18 cellular contexts compared by ENCODE assay signal in the genomic region with DNA sequence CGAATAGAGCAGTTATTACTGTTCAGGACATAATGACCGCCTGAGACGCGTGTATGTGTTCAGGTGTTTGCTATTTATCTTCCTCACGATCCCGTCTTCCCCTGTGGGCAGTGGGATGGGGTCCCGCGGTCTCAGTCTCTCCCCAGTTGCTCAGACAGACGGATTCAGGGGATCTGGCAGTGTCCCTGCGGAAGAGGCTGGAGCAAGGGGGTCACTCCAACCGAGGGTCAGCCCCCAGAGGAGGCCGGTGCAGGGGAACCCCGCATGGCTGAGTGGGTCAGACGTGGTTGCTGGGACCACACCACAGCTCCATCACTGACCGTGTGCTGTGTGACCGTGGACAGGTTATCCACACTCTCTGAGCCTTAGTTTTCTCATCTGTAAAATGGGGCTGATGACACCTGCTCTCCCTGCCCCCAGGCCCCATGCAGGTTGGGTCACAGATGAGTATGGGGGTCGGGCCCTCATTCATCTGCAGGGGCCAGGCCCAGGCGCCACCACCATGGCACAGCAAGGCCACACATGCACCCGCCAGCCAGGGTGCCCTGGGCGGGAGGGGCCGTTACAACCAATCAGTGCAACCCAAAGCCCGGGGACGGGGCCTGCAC. TPM values are rescaled to one million over a fixed set of nuclear protein-coding genes. Genes with fewer than 3 reads are reported as not detected.
DNase-seq lines count a peak whose midpoint lies in the region; ATAC-seq, FAIRE-seq and TF ChIP-seq lines count a peak whose summit lies in the region.
"Had no signal": no experiment of that assay in that cellular context is flagged by ENCODE, and none has a peak within 500 bp of the region (broad histone marks: within the 10 kb centered on the region; RNA-seq: fewer than 3 reads in every experiment).

No MANE protein-coding gene starts in this region.

- H3K9me3 Mint-ChIP-seq in MCF 10A (ENCODE audit: unreplicated experiment) (no peaks in the 10 kb centered on the region), astrocyte (ENCODE audit: unreplicated experiment) (no peaks in the 10 kb centered on the region)
- H3K9me3 Mint-ChIP-seq: H9 had no signal

- H3K36me3 Mint-ChIP-seq in MCF 10A (ENCODE audit: insufficient read depth, unreplicated experiment) (no peaks in the 10 kb centered on the region), astrocyte (ENCODE audit: low read depth, unreplicated experiment) (no peaks in the 10 kb centered on the region)
- H3K36me3 Mint-ChIP-seq: CD4-positive, CD25-positive, alpha-beta regulatory T cell had no signal

- H3K4me2 ChIP-seq in astrocyte (ENCODE audit: low read length) = no peak overlapping the region
- no peak overlapping the region for H3K4me2 ChIP-seq in mesenchymal stem cell (ENCODE audit: low read length, poor library complexity, severe bottlenecking)

- no peak overlapping the region for H2BK12ac ChIP-seq in mesenchymal stem cell (ENCODE audit: low read length in 2 of 2)

- no peaks in the 10 kb centered on the region for H3K27me3 ChIP-seq in breast epithelium
- H3K27me3 ChIP-seq in astrocyte (ENCODE audit: insufficient read depth, low read length) = no peaks in the 10 kb centered on the region
- peaks cover 0 to 23% of the 10 kb centered on the region in 2 experiments for H3K27me3 ChIP-seq in mesenchymal stem cell (ENCODE audit: control insufficient read depth in 1 of 2, insufficient read depth in 1 of 2, low read length in 2 of 2)

- no peak for FAIRE-seq in astrocyte (lab: Jason Lieb, UNC)
- FAIRE-seq: GM18507 had no signal

- H3K4me3 Mint-ChIP-seq in MCF 10A (ENCODE audit: unreplicated experiment) = no peak overlapping the region
- H3K4me3 Mint-ChIP-seq in astrocyte (ENCODE audit: unreplicated experiment) = no peak overlapping the region

- no peaks in the 10 kb centered on the region for H3K79me1 ChIP-seq in mesenchymal stem cell (replicated peaks; ENCODE audit: low read length, poor library complexity, severe bottlenecking)

- no peaks in the 10 kb centered on the region for H3K79me2 ChIP-seq in astrocyte (ENCODE audit: insufficient read depth, low read length)

- intact Hi-C loops in MCF 10A (cut with micrococcal nuclease) = loop anchor here (5.0 kb wide), 1 partner anchor 916 kb away; no protein-coding TSS in a partner anchor
- intact Hi-C loops in breast epithelium (cut with DNase I; ENCODE audit: low total_unique reads) = no loop called here

- no peaks in the 10 kb centered on the region for H3K9me3 ChIP-seq in breast epithelium
- H3K9me3 ChIP-seq in astrocyte (ENCODE audit: insufficient read depth, low read depth, low read length) = no peaks in the 10 kb centered on the region
- H3K9me3 ChIP-seq in mesenchymal stem cell (ENCODE audit: control insufficient read depth, low read length) = no peaks in the 10 kb centered on the region

- TF ChIP-seq POLR2A in breast epithelium (IDR thresholded peaks at IDR 0.05) = no peak

- H3K4me1 ChIP-seq in breast epithelium = peaks cover 5 to 10% of the 10 kb centered on the region in 2 donors
- H3K4me1 ChIP-seq in astrocyte (ENCODE audit: insufficient read depth, low read length) = peaks cover 23% of the 10 kb centered on the region
- peaks cover 36% of the 10 kb centered on the region for H3K4me1 ChIP-seq in mesenchymal stem cell (ENCODE audit: control insufficient read depth, insufficient read depth, low read depth, low read length)

- H4K8ac ChIP-seq in mesenchymal stem cell (ENCODE audit: low read length) = no peak overlapping the region

- H2BK120ac ChIP-seq in mesenchymal stem cell (ENCODE audit: low read depth, low read length) = no peak overlapping the region

- no peak overlapping the region for H2BK5ac ChIP-seq in mesenchymal stem cell (ENCODE audit: low read depth, low read length, poor library complexity, severe bottlenecking)

- CTCF ChIA-PET in MCF 10A (lab: Yijun Ruan, JAX) = interaction anchor here (1.0 kb wide), 1 partner anchor 53 kb away, joined by 4 read pairs; no protein-coding TSS in a partner anchor

- H4K91ac ChIP-seq in mesenchymal stem cell (ENCODE audit: low read length) = no peak overlapping the region

- H3K36me3 ChIP-seq in breast epithelium (no peaks in the 10 kb centered on the region), astrocyte (ENCODE audit: insufficient read depth, low read length) (no peaks in the 10 kb centered on the region), mesenchymal stem cell (ENCODE audit: control insufficient read depth in 1 of 2, insufficient read depth in 2 of 2, low read depth in 1 of 2, low read length in 2 of 2) (no peaks in the 10 kb centered on the region)

- POLR2A ChIA-PET in MCF 10A (lab: Yijun Ruan, JAX) = no interaction called here

- no peak overlapping the region for H2AK5ac ChIP-seq in mesenchymal stem cell (ENCODE audit: low read length, severe bottlenecking)

- no peak overlapping the region for H3K4ac ChIP-seq in mesenchymal stem cell (ENCODE audit: low read depth in 1 of 2, low read length in 2 of 2)

- no peak overlapping the region for H3K4me3 ChIP-seq in breast epithelium
- H3K4me3 ChIP-seq in astrocyte (ENCODE audit: insufficient read depth, low read depth, low read length) = no peak overlapping the region
- H3K4me3 ChIP-seq in mesenchymal stem cell (ENCODE audit: insufficient read depth in 1 of 2, low read depth in 1 of 2, low read length in 2 of 2) = no peak overlapping the region

- H2BK15ac ChIP-seq in mesenchymal stem cell (ENCODE audit: low read depth, poor library complexity, severe bottlenecking) = no peak overlapping the region

- H3K27me3 Mint-ChIP-seq in MCF 10A (ENCODE audit: insufficient read depth, unreplicated experiment) (no peaks in the 10 kb centered on the region), astrocyte (ENCODE audit: low read depth, unreplicated experiment) (peaks cover 3% of the 10 kb centered on the region)

- ATAC-seq in HG03045 (IDR thresholded peaks at IDR 0.05; ENCODE audit: unreplicated experiment) (no peak), HG03439 (IDR thresholded peaks at IDR 0.05; ENCODE audit: unreplicated experiment) (no peak)
- ATAC-seq: Panc1 had no signal

- H3K23ac ChIP-seq in mesenchymal stem cell (ENCODE audit: low read length in 2 of 2) = no peak overlapping the region

- peak; percentile 26 for TF ChIP-seq CTCF in MCF 10A (IDR thresholded peaks at IDR 0.05; ENCODE audit: unreplicated experiment)
- TF ChIP-seq CTCF in breast epithelium (IDR thresholded peaks at IDR 0.05) = no peak
- TF ChIP-seq CTCF in astrocyte (IDR thresholded peaks at IDR 0.05; ENCODE audit: insufficient read depth, low read depth, low read length) = no peak

- no TSS peak for BruUV-seq in MCF 10A (replicated peaks; lab: Mats Ljungman, UMichigan)

- no peak overlapping the region for H3K18ac ChIP-seq in mesenchymal stem cell (ENCODE audit: low read depth in 1 of 2, low read length in 2 of 2)

- H3K27ac ChIP-seq in breast epithelium (no peak overlapping the region), astrocyte (ENCODE audit: low read depth, low read length) (no peak overlapping the region), mesenchymal stem cell (ENCODE audit: low read length, poor library complexity, severe bottlenecking) (no peak overlapping the region)

- 93% methylated on average over 23 of the region's 23 CpGs for WGBS in mesenchymal stem cell

- no peak overlapping the region for H3K14ac ChIP-seq in mesenchymal stem cell (ENCODE audit: low read length in 2 of 2)

- no peak overlapping the region for H2AFZ ChIP-seq in astrocyte (ENCODE audit: low read depth, low read length)
- H2AFZ ChIP-seq in mesenchymal stem cell (ENCODE audit: low read depth, low read length) = no peak overlapping the region

- H3K4me1 Mint-ChIP-seq in MCF 10A (ENCODE audit: insufficient read depth, unreplicated experiment) (no peaks in the 10 kb centered on the region), astrocyte (ENCODE audit: low read depth, unreplicated experiment) (no peaks in the 10 kb centered on the region)

- H4K20me1 ChIP-seq in astrocyte (ENCODE audit: insufficient read depth, low read length) = peaks cover 31% of the 10 kb centered on the region

- no peak overlapping the region for H3K27ac Mint-ChIP-seq in MCF 10A (ENCODE audit: low read depth, unreplicated experiment)
- peak overlapping the region; percentile 66 for H3K27ac Mint-ChIP-seq in astrocyte (ENCODE audit: unreplicated experiment)

- DNase-seq in MCF 10A (ENCODE audit: unreplicated experiment) (no peak), breast epithelium (ENCODE audit: low spot score in 2 of 2) (no peak), astrocyte (ENCODE audit: low read depth) (no peak), mesenchymal stem cell (no peak), NCI-H345 (lab: John Stamatoyannopoulos, UW) (no peak), glomerular visceral epithelial cell (ENCODE audit: extremely low spot score) (no peak)
- DNase-seq: 8988T; CD4-positive, CD25-positive, alpha-beta regulatory T cell; H9; MM.1S; NCI-H1105 treated with DMSO at 0.1 percent for 48 hours; NCI-H187; NCI-H446 treated with DMSO at 0.1 percent for 48 hours; NCI-H748 treated with DMSO at 0.1 percent for 48 hours had no signal

- H3K9ac ChIP-seq in astrocyte (ENCODE audit: low read length) (no peak overlapping the region), mesenchymal stem cell (ENCODE audit: low read length) (peak overlapping the region; percentile 81)

RNA-seq across cellular contexts. Expression of a gene that starts 5.2 kb away (rescaled TPM):
- total RNA-seq in MCF 10A (2022) (4.3 and 5.4 TPM in 2 replicates), breast epithelium (10 to 100 TPM in 1 of 3 donors, 1 to 10 TPM in 2; 2.9 to 18.6 (median 4.7) TPM), astrocyte (5.6 and 8.4 TPM in 2 replicates)
- polyA plus RNA-seq in mesenchymal stem cell (2013, experiment 1 of 2) = 2.3 TPM
- 2.7 TPM for polyA plus RNA-seq in mesenchymal stem cell (2013, experiment 2 of 2)
- total RNA-seq: CD4-positive, CD25-positive, alpha-beta regulatory T cell had no signal
